In the genomic region with DNA sequence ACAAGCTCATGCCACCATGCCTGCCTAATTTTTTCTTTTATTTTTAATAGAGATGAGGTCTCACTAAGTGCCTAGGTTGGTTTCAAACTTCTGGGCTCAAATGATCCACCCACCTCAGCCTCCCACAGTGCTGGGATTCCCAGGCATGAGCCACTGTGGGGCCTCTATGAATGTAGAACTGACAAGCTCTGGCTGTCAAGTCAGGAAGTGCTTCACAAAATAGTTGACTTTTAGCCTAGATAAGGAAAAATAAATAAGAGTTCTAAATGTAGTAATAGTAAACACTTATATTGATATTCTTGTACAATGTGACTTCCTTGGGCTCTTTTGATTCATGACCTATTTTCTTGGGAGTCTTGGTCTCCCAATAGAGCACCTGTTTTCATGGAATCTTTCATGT, we compare ENCODE assay signal across 35 cellular contexts. TPM values are rescaled to one million over a fixed set of nuclear protein-coding genes. Genes with fewer than 3 reads are reported as not detected.
"Had no signal": no experiment of that assay in that cellular context is flagged by ENCODE, and none has a peak within 500 bp of the region (broad histone marks: within the 10 kb centered on the region; RNA-seq: fewer than 3 reads in every experiment).

No MANE protein-coding gene starts in this region.

- H3K9ac ChIP-seq: SK-N-SH had no signal

- DNase-seq: activated CD4-positive, alpha-beta T cell treated with anti-CD3 and anti-CD28 coated beads, Interleukin-2, amount 10 ng/mL, durations not matched to agents 24 days and 14 days; activated CD4-positive, alpha-beta T cell treated with anti-CD3 and anti-CD28 coated beads, Interleukin-2, amount 50 U/mL, for 4 hours; activated CD8-positive, alpha-beta T cell treated with anti-CD3 and anti-CD28 coated beads for 36 hours; activated effector memory CD4-positive, alpha-beta T cell treated with anti-CD3 and anti-CD28 coated beads, Interleukin-2, amount 50 U/mL, for 16 hours; activated naive CD4-positive, alpha-beta T cell; activated naive CD4-positive, alpha-beta T cell treated with anti-CD3 and anti-CD28 coated beads, Interleukin-2, amount 50 U/mL, for 16 hours; activated naive CD8-positive, alpha-beta T cell treated with anti-CD3 and anti-CD28 coated beads for 36 hours; activated T-cell treated with anti-CD3 and anti-CD28 coated beads, Interleukin-2, amount 50 U/mL, for 1 hour; activated T-cell treated with anti-CD3 and anti-CD28 coated beads, Interleukin-2, amount 50 U/mL, for 72 hours; amygdala; Kasumi-1; KG1; MG63; NCI-H1048; NCI-H1105 treated with DMSO at 0.1 percent for 48 hours; NCI-H1436; NCI-H1694; NCI-H1930; NCI-H2081 treated with DMSO at 0.1 percent for 48 hours; NCI-H345; NCI-H524 treated with DMSO at 0.1 percent for 48 hours; NK-92 treated with Interleukin-12 subunit alpha and Interleukin-12 subunit beta, amount 100 ng/mL, for 24 hours; PC-3; Peyer's patch; RPMI8226; SHP77 treated with DMSO at 0.1 percent for 48 hours; SK-N-SH had no signal

- FAIRE-seq: TTC549 had no signal

- H3K4me2 ChIP-seq: SK-N-SH had no signal

- H3K4me1 Mint-ChIP-seq: activated CD4-positive, alpha-beta T cell treated with anti-CD3 and anti-CD28 coated beads, Interleukin-2, amount 10 ng/mL, durations not matched to agents 24 days and 14 days; activated naive CD8-positive, alpha-beta T cell treated with anti-CD3 and anti-CD28 coated beads for 36 hours; activated T-helper 17 cell treated with anti-CD3 and anti-CD28 coated beads, Interleukin-2, amount 50 U/mL, for 72 hours had no signal

- H3K4me3 ChIP-seq: ascending aorta, cardiac muscle cell, MG63, Peyer's patch, SJSA1 had no signal

- H3K4me3 Mint-ChIP-seq: activated CD4-positive, alpha-beta T cell treated with anti-CD3 and anti-CD28 coated beads, Interleukin-2, amount 10 ng/mL, durations not matched to agents 24 days and 14 days; activated CD8-positive, alpha-beta T cell treated with anti-CD3 and anti-CD28 coated beads for 36 hours; activated naive CD8-positive, alpha-beta T cell treated with anti-CD3 and anti-CD28 coated beads for 36 hours; activated T-cell treated with anti-CD3 and anti-CD28 coated beads, Interleukin-2, amount 50 U/mL, for 72 hours; activated T-helper 17 cell treated with anti-CD3 and anti-CD28 coated beads, Interleukin-2, amount 50 U/mL, for 72 hours; T-helper 1 cell treated with Interleukin-12 subunit alpha and Interleukin-12 subunit beta and Interleukin-4 antibody, amounts not matched to agents 30 μg/mL and 1 μg/mL, for 36 hours; T-helper 2 cell treated with Interferon-gamma antibody and Interleukin-4, amounts not matched to agents 5 μg/mL and 100 μg/mL, for 36 hours had no signal

- H3K9me3 ChIP-seq: ascending aorta, MG63, Peyer's patch, SJSA1, SK-N-SH had no signal

- H3K27me3 Mint-ChIP-seq: activated CD4-positive, alpha-beta T cell treated with anti-CD3 and anti-CD28 coated beads, Interleukin-2, amount 10 ng/mL, durations not matched to agents 24 days and 14 days; activated CD8-positive, alpha-beta T cell treated with anti-CD3 and anti-CD28 coated beads for 36 hours; activated naive CD8-positive, alpha-beta T cell treated with anti-CD3 and anti-CD28 coated beads for 36 hours; activated T-helper 17 cell treated with anti-CD3 and anti-CD28 coated beads, Interleukin-2, amount 50 U/mL, for 72 hours had no signal

- H3K36me3 Mint-ChIP-seq: activated naive CD8-positive, alpha-beta T cell treated with anti-CD3 and anti-CD28 coated beads for 36 hours had no signal

- H3K4me1 ChIP-seq: ascending aorta, Peyer's patch, SJSA1 had no signal

- H3K36me3 ChIP-seq: ascending aorta, cardiac muscle cell, MG63, Peyer's patch, SJSA1 had no signal

- H3K27me3 ChIP-seq: ascending aorta, cardiac muscle cell, MG63, Peyer's patch, SJSA1 had no signal

- H3K9me3 Mint-ChIP-seq: activated CD4-positive, alpha-beta T cell treated with anti-CD3 and anti-CD28 coated beads, Interleukin-2, amount 10 ng/mL, durations not matched to agents 24 days and 14 days; activated CD8-positive, alpha-beta T cell treated with anti-CD3 and anti-CD28 coated beads for 36 hours; activated naive CD8-positive, alpha-beta T cell treated with anti-CD3 and anti-CD28 coated beads for 36 hours; activated T-cell treated with anti-CD3 and anti-CD28 coated beads, Interleukin-2, amount 50 U/mL, for 72 hours; activated T-helper 17 cell treated with anti-CD3 and anti-CD28 coated beads, Interleukin-2, amount 50 U/mL, for 72 hours; T-helper 1 cell treated with Interleukin-12 subunit alpha and Interleukin-12 subunit beta and Interleukin-4 antibody, amounts not matched to agents 30 μg/mL and 1 μg/mL, for 36 hours; T-helper 2 cell treated with Interferon-gamma antibody and Interleukin-4, amounts not matched to agents 5 μg/mL and 100 μg/mL, for 36 hours had no signal

- H3K27ac ChIP-seq: ascending aorta, cardiac muscle cell, Peyer's patch, SJSA1 had no signal

- ATAC-seq: activated CD8-positive, alpha-beta T cell treated with anti-CD3 and anti-CD28 coated beads for 36 hours; activated T-cell treated with anti-CD3 and anti-CD28 coated beads, Interleukin-2, amount 50 U/mL, for 72 hours; activated T-helper 17 cell treated with anti-CD3 and anti-CD28 coated beads, Interleukin-2, amount 50 U/mL, for 72 hours; PC-3 had no signal

- H3K27ac Mint-ChIP-seq: activated CD4-positive, alpha-beta T cell treated with anti-CD3 and anti-CD28 coated beads, Interleukin-2, amount 10 ng/mL, durations not matched to agents 24 days and 14 days; activated CD8-positive, alpha-beta T cell treated with anti-CD3 and anti-CD28 coated beads for 36 hours; activated naive CD8-positive, alpha-beta T cell treated with anti-CD3 and anti-CD28 coated beads for 36 hours; activated T-cell treated with anti-CD3 and anti-CD28 coated beads, Interleukin-2, amount 50 U/mL, for 72 hours; activated T-helper 17 cell treated with anti-CD3 and anti-CD28 coated beads, Interleukin-2, amount 50 U/mL, for 72 hours; T-helper 1 cell treated with Interleukin-12 subunit alpha and Interleukin-12 subunit beta and Interleukin-4 antibody, amounts not matched to agents 30 μg/mL and 1 μg/mL, for 36 hours; T-helper 2 cell treated with Interferon-gamma antibody and Interleukin-4, amounts not matched to agents 5 μg/mL and 100 μg/mL, for 36 hours had no signal

RNA-seq across cellular contexts. Expression of a gene that starts 40.0 kb away (rescaled TPM):
- total RNA-seq: activated CD4-positive, alpha-beta T cell treated with anti-CD3 and anti-CD28 coated beads, Interleukin-2, amount 10 ng/mL, durations not matched to agents 24 days and 14 days; activated CD8-positive, alpha-beta memory T cell treated with anti-CD3 and anti-CD28 coated beads for 36 hours; activated CD8-positive, alpha-beta T cell treated with anti-CD3 and anti-CD28 coated beads for 36 hours; activated naive CD8-positive, alpha-beta T cell treated with anti-CD3 and anti-CD28 coated beads for 36 hours; activated T-cell treated with anti-CD3 and anti-CD28 coated beads, Interleukin-2, amount 50 U/mL, for 72 hours; activated T-helper 17 cell treated with anti-CD3 and anti-CD28 coated beads, Interleukin-2, amount 50 U/mL, for 72 hours; PC-3; SJSA1 had no signal
- polyA plus RNA-seq: SK-N-SH had no signal
